Comparison of ENCODE assay signal across 23 cellular contexts in genomic region chr1:86140481-86140880, GRCh38. TPM values are rescaled to one million over a fixed set of nuclear protein-coding genes. Genes with fewer than 3 reads are reported as not detected.
"Had no signal": no experiment of that assay in that cellular context is flagged by ENCODE, and none has a peak within 500 bp of the region (broad histone marks: within the 10 kb centered on the region; RNA-seq: fewer than 3 reads in every experiment).

No MANE protein-coding gene starts in this region.

- DNase-seq: KBM-7, MV-4-11, NCI-H1048, NCI-H1105, NCI-H1417, NCI-H1436 treated with DMSO at 0.1 percent for 48 hours, NCI-H1694, NCI-H187 treated with DMSO at 0.1 percent for 48 hours, NCI-H2029 treated with DMSO at 0.1 percent for 48 hours, NCI-H2171, NCI-H226, NCI-H446, NCI-H510A, NCI-H526, NCI-H82, SHP77, SK-N-SH, SW 1271 had no signal

- ATAC-seq: Panc1 had no signal

- H3K27ac ChIP-seq: RWPE1 had no signal

- H3K9me3 ChIP-seq: SK-N-SH had no signal

RNA-seq across cellular contexts. Expression of gene COL24A1, which starts 16.1 kb away (rescaled TPM):
- total RNA-seq: HT-29, MCF 10A, SK-MEL-5 had no signal
- polyA plus RNA-seq: SK-N-SH had no signal
